ENCODE assay signal across 26 cellular contexts in the genomic region with DNA sequence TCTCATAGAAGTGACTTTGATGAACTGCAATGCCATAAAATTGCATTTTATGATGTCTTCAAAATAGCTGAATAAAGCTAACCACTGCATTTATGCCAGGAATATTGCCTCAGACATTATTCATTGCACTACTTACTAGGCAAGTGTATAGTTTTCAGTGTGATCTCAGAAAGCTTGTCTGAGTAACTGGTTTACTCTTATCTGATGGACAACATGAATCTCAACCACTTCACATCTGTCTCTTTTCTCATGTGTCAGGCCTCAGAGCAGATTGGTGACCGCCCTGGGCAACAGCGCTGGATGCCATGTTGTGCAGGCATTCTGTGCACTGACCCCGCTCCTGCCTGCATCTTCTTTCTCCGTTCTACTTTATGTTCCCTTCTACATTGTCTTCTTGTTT.
"Had no signal": no experiment of that assay in that cellular context is flagged by ENCODE, and none has a peak within 500 bp of the region (broad histone marks: within the 10 kb centered on the region; RNA-seq: fewer than 3 reads in every experiment).

No MANE protein-coding gene starts in this region.

- DNase-seq: activated CD4-positive, alpha-beta memory T cell treated with anti-CD3 and anti-CD28 coated beads, Interleukin-2, amount 10 ng/mL, durations not matched to agents 7 days and 5 days; activated CD4-positive, alpha-beta T cell treated with anti-CD3 and anti-CD28 coated beads for 1 hour; activated CD4-positive, alpha-beta T cell treated with anti-CD3 and anti-CD28 coated beads for 48 hours; activated CD4-positive, CD25-positive, alpha-beta regulatory T cell; activated CD8-positive, alpha-beta memory T cell treated with anti-CD3 and anti-CD28 coated beads for 24 hours; activated CD8-positive, alpha-beta memory T cell treated with anti-CD3 and anti-CD28 coated beads, Interleukin-2, amount 10 ng/mL, durations not matched to agents 7 days and 5 days; activated CD8-positive, alpha-beta memory T cell treated with anti-CD3 and anti-CD28 coated beads, Interleukin-2, amount 50 U/mL, for 48 hours; activated gamma-delta T cell; activated naive CD4-positive, alpha-beta T cell treated with Interleukin-2 at 50 U/mL for 16 hours; activated naive CD8-positive, alpha-beta T cell treated with anti-CD3 and anti-CD28 coated beads, Interleukin-2, amount 10 ng/mL, durations not matched to agents 7 days and 5 days; caudate nucleus; cerebellar nuclear complex; NCI-H1105; NCI-H1417 treated with DMSO at 0.1 percent for 48 hours; NCI-H2029; NCI-H345; NCI-H524 treated with DMSO at 0.1 percent for 48 hours; SHP77 treated with DMSO at 0.1 percent for 48 hours; T1000; WERI-Rb-1 had no signal

- H3K9me3 Mint-ChIP-seq: activated CD4-positive, alpha-beta memory T cell treated with anti-CD3 and anti-CD28 coated beads, Interleukin-2, amount 10 ng/mL, durations not matched to agents 7 days and 5 days; activated naive CD4-positive, alpha-beta T cell treated with anti-CD3 and anti-CD28 coated beads, Interleukin-2, amount 50 U/mL, for 24 hours; activated naive CD8-positive, alpha-beta T cell treated with anti-CD3 and anti-CD28 coated beads, Interleukin-2, amount 10 ng/mL, durations not matched to agents 7 days and 5 days; activated T-helper 2 cell treated with anti-CD3 and anti-CD28 coated beads, Interferon-gamma antibody, Interleukin-2, Interleukin-4, amounts not matched to agents 10 μg/mL and 5 μg/mL and 100 μg/mL, durations not matched to agents 14 hours and 24 hours and 36 hours; brain had no signal

- H3K4me1 Mint-ChIP-seq: activated CD4-positive, alpha-beta memory T cell treated with anti-CD3 and anti-CD28 coated beads, Interleukin-2, amount 10 ng/mL, durations not matched to agents 7 days and 5 days; activated CD8-positive, alpha-beta memory T cell treated with anti-CD3 and anti-CD28 coated beads, Interleukin-2, amount 10 ng/mL, durations not matched to agents 7 days and 5 days; activated naive CD4-positive, alpha-beta T cell treated with anti-CD3 and anti-CD28 coated beads, Interleukin-2, amount 50 U/mL, for 24 hours; activated naive CD8-positive, alpha-beta T cell treated with anti-CD3 and anti-CD28 coated beads, Interleukin-2, amount 10 ng/mL, durations not matched to agents 7 days and 5 days had no signal

- H3K9me3 ChIP-seq: SJSA1 had no signal

- H3K36me3 ChIP-seq: SJSA1, WERI-Rb-1 had no signal

- H3K27ac Mint-ChIP-seq: activated CD4-positive, alpha-beta memory T cell treated with anti-CD3 and anti-CD28 coated beads, Interleukin-2, amount 10 ng/mL, durations not matched to agents 7 days and 5 days; activated CD8-positive, alpha-beta memory T cell treated with anti-CD3 and anti-CD28 coated beads, Interleukin-2, amount 10 ng/mL, durations not matched to agents 7 days and 5 days; activated naive CD4-positive, alpha-beta T cell treated with anti-CD3 and anti-CD28 coated beads, Interleukin-2, amount 50 U/mL, for 24 hours; activated naive CD8-positive, alpha-beta T cell treated with anti-CD3 and anti-CD28 coated beads, Interleukin-2, amount 10 ng/mL, durations not matched to agents 7 days and 5 days; activated T-helper 2 cell treated with anti-CD3 and anti-CD28 coated beads, Interferon-gamma antibody, Interleukin-2, Interleukin-4, amounts not matched to agents 10 μg/mL and 5 μg/mL and 100 μg/mL, durations not matched to agents 14 hours and 24 hours and 36 hours; brain had no signal

- H3K4me1 ChIP-seq: SJSA1 had no signal

- H3K4me3 Mint-ChIP-seq: activated CD4-positive, alpha-beta memory T cell treated with anti-CD3 and anti-CD28 coated beads, Interleukin-2, amount 10 ng/mL, durations not matched to agents 7 days and 5 days; activated CD8-positive, alpha-beta memory T cell treated with anti-CD3 and anti-CD28 coated beads, Interleukin-2, amount 10 ng/mL, durations not matched to agents 7 days and 5 days; activated naive CD4-positive, alpha-beta T cell treated with anti-CD3 and anti-CD28 coated beads, Interleukin-2, amount 50 U/mL, for 24 hours; activated naive CD8-positive, alpha-beta T cell treated with anti-CD3 and anti-CD28 coated beads, Interleukin-2, amount 10 ng/mL, durations not matched to agents 7 days and 5 days; brain had no signal

- ATAC-seq: activated CD8-positive, alpha-beta memory T cell treated with anti-CD3 and anti-CD28 coated beads, Interleukin-2, amount 10 ng/mL, durations not matched to agents 7 days and 5 days; K562; Panc1 had no signal

- H3K4me3 ChIP-seq: K562, SJSA1 had no signal

- H3K27me3 ChIP-seq: SJSA1 had no signal

- H3K27ac ChIP-seq: SJSA1, WERI-Rb-1 had no signal

- H3K27me3 Mint-ChIP-seq: activated CD4-positive, alpha-beta memory T cell treated with anti-CD3 and anti-CD28 coated beads, Interleukin-2, amount 10 ng/mL, durations not matched to agents 7 days and 5 days; activated CD8-positive, alpha-beta memory T cell treated with anti-CD3 and anti-CD28 coated beads, Interleukin-2, amount 10 ng/mL, durations not matched to agents 7 days and 5 days; activated naive CD4-positive, alpha-beta T cell treated with anti-CD3 and anti-CD28 coated beads, Interleukin-2, amount 50 U/mL, for 24 hours; activated naive CD8-positive, alpha-beta T cell treated with anti-CD3 and anti-CD28 coated beads, Interleukin-2, amount 10 ng/mL, durations not matched to agents 7 days and 5 days; brain had no signal
